In genomic region chr15:101244039-101244781, GRCh38 we compare ENCODE assay signal across 11 cellular contexts. TPM values are rescaled to one million over a fixed set of nuclear protein-coding genes. Genes with fewer than 3 reads are reported as not detected.
DNase-seq lines count a peak whose midpoint lies in the region; ATAC-seq and TF ChIP-seq lines count a peak whose summit lies in the region.
"Had no signal": no experiment of that assay in that cellular context is flagged by ENCODE, and none has a peak within 500 bp of the region (broad histone marks: within the 10 kb centered on the region; RNA-seq: fewer than 3 reads in every experiment).

No MANE protein-coding gene starts in this region.

- peaks cover 90% of the 10 kb centered on the region for H3K4me1 Mint-ChIP-seq in WTC11

- H3K4me1 ChIP-seq in ACC112 (ENCODE audit: control insufficient read depth, insufficient read depth, low read length, unreplicated experiment) (peaks cover 68% of the 10 kb centered on the region), gastroesophageal sphincter (peaks cover 6 to 100% (median 27%) of the 10 kb centered on the region in 3 donors), transverse colon (peaks cover 0 to 88% (median 22%) of the 10 kb centered on the region in 4 donors)
- H3K4me1 ChIP-seq: Caco-2 had no signal

- no peak overlapping the region for H2AFZ ChIP-seq in ACC112 (ENCODE audit: low read length, unreplicated experiment)

- WGBS in gastroesophageal sphincter (ENCODE audit: low coverage in 1 of 2), 2 donors: 30 to 31% methylated on average over 6 to 7 of the region's 7 CpGs
- 36 to 49% methylated on average over 5 to 7 of the region's 7 CpGs for WGBS in transverse colon (ENCODE audit: low coverage in 1 of 2), 2 donors

- intact Hi-C loops in transverse colon (cut with DNase I; ENCODE audit: low total_unique reads) (loop anchor here (10.0 kb wide), 1 partner anchor 119 kb away; no protein-coding TSS in a partner anchor), head of caudate nucleus (cut with DNase I) (no loop called here)

- no peaks in the 10 kb centered on the region for H3K27me3 ChIP-seq in ACC112 (ENCODE audit: insufficient read depth, low read length)
- no peaks in the 10 kb centered on the region for H3K27me3 ChIP-seq in gastroesophageal sphincter
- no peaks in the 10 kb centered on the region for H3K27me3 ChIP-seq in transverse colon

- ATAC-seq in WTC11: no peak
- ATAC-seq in gastroesophageal sphincter: no peak

- CTCF ChIA-PET in WTC11 (lab: Charles Lee): interaction anchor here (0.8 to 4.7 kb wide), 7 partner anchors 11 to 236 kb away, joined by 3 to 20 read pairs (median 3); no protein-coding TSS in a partner anchor

- POLR2A ChIA-PET in WTC11 (lab: Charles Lee): interaction anchor here (0.6 kb wide), 1 partner anchor 173 kb away, joined by 3 read pairs; no protein-coding TSS in a partner anchor

- H3K27ac ChIP-seq in ACC112 (ENCODE audit: low read depth, low read length) (peak overlapping the region; percentile 5; the same call in 1 of the 2 replicates), gastroesophageal sphincter (peak overlapping the region in 3 of 4 donors; percentile 20 to 55 (median 25)), transverse colon (peak overlapping the region in 1 of 4 donors; percentile 32), caudate nucleus (ENCODE audit: low read depth, low read length) (no peak overlapping the region)

- TF ChIP-seq POLR2A in gastroesophageal sphincter (IDR thresholded peaks at IDR 0.05) (no peak), transverse colon (IDR thresholded peaks at IDR 0.05) (no peak)

- H3K36me3 ChIP-seq in ACC112 (ENCODE audit: insufficient read depth, low read length) (no peaks in the 10 kb centered on the region), gastroesophageal sphincter (peaks cover 0 to 7% of the 10 kb centered on the region in 2 donors), transverse colon (no peaks in the 10 kb centered on the region)

- no peak for DNase-seq in WTC11 (ENCODE audit: low spot score)
- no peak for DNase-seq in H4 (ENCODE audit: low spot score)
- no peak for DNase-seq in transverse colon
- no peak for DNase-seq in head of caudate nucleus
- no peak for DNase-seq in caudate nucleus (lab: John Stamatoyannopoulos, UW)
- DNase-seq: activated effector memory CD4-positive, alpha-beta T cell treated with anti-CD3 and anti-CD28 coated beads, Interleukin-2, amount 50 U/mL, for 16 hours; Caco-2; stimulated activated CD4-positive, alpha-beta T cell treated with anti-CD3 and anti-CD28 coated beads, Interleukin-12 subunit alpha, Interleukin-12 subunit beta, amount 100 ng/mL, for 4 hours had no signal

- H3K79me2 ChIP-seq in ACC112 (ENCODE audit: control insufficient read depth, insufficient read depth, low read length, unreplicated experiment): peaks cover 98% of the 10 kb centered on the region

- H3K4me3 ChIP-seq in ACC112 (ENCODE audit: low read depth, low read length) (no peak overlapping the region), GM08714 (ENCODE audit: low read length) (peak overlapping the region; percentile 44; the same call in 1 of the 2 replicates), gastroesophageal sphincter (no peak overlapping the region), transverse colon (no peak overlapping the region)

- H3K36me3 Mint-ChIP-seq in WTC11: peaks cover 10% of the 10 kb centered on the region; the same call in 1 of the 2 replicates

- TF ChIP-seq EP300 in gastroesophageal sphincter (IDR thresholded peaks at IDR 0.05) (no peak), transverse colon (IDR thresholded peaks at IDR 0.05; ENCODE audit: low read depth) (no peak)

- no peak overlapping the region for H3K4me3 Mint-ChIP-seq in WTC11

- in situ Hi-C loops in transverse colon (cut with MboI; ENCODE audit: low pct_ligation_motif_present in 1 of 4, low pct_unique_long_range_greater_than_20kb in 1 of 4, low sequenced_read_pairs in 3 of 4): no loop called here

- H3K27ac Mint-ChIP-seq in WTC11: peak overlapping the region; percentile 39; the same call in 1 of the 2 replicates

- no peak for TF ChIP-seq CTCF in WTC11 (IDR thresholded peaks at IDR 0.05)
- TF ChIP-seq CTCF in gastroesophageal sphincter (IDR thresholded peaks at IDR 0.05): no peak
- no peak for TF ChIP-seq CTCF in transverse colon (IDR thresholded peaks at IDR 0.05)

- H3K9me3 ChIP-seq in gastroesophageal sphincter (no peaks in the 10 kb centered on the region), transverse colon (no peaks in the 10 kb centered on the region)
- H3K9me3 ChIP-seq: Caco-2 had no signal

- no peaks in the 10 kb centered on the region for H3K9me3 Mint-ChIP-seq in WTC11

- no peaks in the 10 kb centered on the region for H3K27me3 Mint-ChIP-seq in WTC11 (ENCODE audit: low read depth)

TF ChIP-seq in WTC11, 78 proteins besides CTCF, POLR2A, EP300 and RAD21:
- no peak for TF ChIP-seq ZBTB21 (CRISPR knock-in tag; IDR thresholded peaks at IDR 0.05; ENCODE audit: borderline replicate concordance)
- TF ChIP-seq RELA (CRISPR knock-in tag; IDR thresholded peaks at IDR 0.05; ENCODE audit: borderline replicate concordance): no peak
- TF ChIP-seq CBFB (CRISPR knock-in tag; IDR thresholded peaks at IDR 0.05; ENCODE audit: low read depth): no peak
- no peak for TF ChIP-seq AFF4 (CRISPR knock-in tag; IDR thresholded peaks at IDR 0.05; ENCODE audit: borderline replicate concordance)
- TF ChIP-seq PREB (CRISPR knock-in tag; IDR thresholded peaks at IDR 0.05; ENCODE audit: borderline replicate concordance): no peak

RNA-seq across cellular contexts. Expression of gene CHSY1, which starts 7.6 kb away (rescaled TPM):
- 56.3 to 59.1 TPM (median 57.4 TPM) in 3 replicates for total RNA-seq in WTC11 (2021)
- 10 to 100 TPM; 13.8 to 30.6 (median 19.9) TPM for total RNA-seq in gastroesophageal sphincter
- 18.1 and 22.5 TPM in 2 replicates for total RNA-seq in H4 (2014; rRNA removed; shearing (Covaris generic))
- total RNA-seq in transverse colon: 10 to 100 TPM in 2 of 4 donors, 1 to 10 TPM in 2; 4.0 to 33.7 (median 11.8) TPM

RNA-seq across cellular contexts. Expression of gene SELENOS, which starts 33.1 kb away (rescaled TPM):
- total RNA-seq in WTC11 (2021) (38.2 to 43.8 TPM (median 39.3 TPM) in 3 replicates), gastroesophageal sphincter (10 to 100 TPM; 56.1 to 75.5 (median 64.5) TPM), transverse colon (100 to 1,000 TPM in 3 of 4 donors, 10 to 100 TPM in 1; 24.9 to 128 (median 120) TPM)
- 67.4 and 68.3 TPM in 2 replicates for total RNA-seq in H4 (2014; rRNA removed; shearing (Covaris generic))

RNA-seq across cellular contexts. Expression of gene SNRPA1, which starts 50.8 kb away (rescaled TPM):
- total RNA-seq in WTC11 (2021) (144 to 170 TPM (median 151 TPM) in 3 replicates), gastroesophageal sphincter (10 to 100 TPM; 22.5 to 39.5 (median 27.7) TPM), transverse colon (10 to 100 TPM in 3 of 4 donors, 1 to 10 TPM in 1; 7.8 to 54.0 (median 25.8) TPM)
- 22.0 and 36.3 TPM in 2 replicates for total RNA-seq in H4 (2014; rRNA removed; shearing (Covaris generic))
